ENCODE assay signal across 1 cellular context in the genomic region with DNA sequence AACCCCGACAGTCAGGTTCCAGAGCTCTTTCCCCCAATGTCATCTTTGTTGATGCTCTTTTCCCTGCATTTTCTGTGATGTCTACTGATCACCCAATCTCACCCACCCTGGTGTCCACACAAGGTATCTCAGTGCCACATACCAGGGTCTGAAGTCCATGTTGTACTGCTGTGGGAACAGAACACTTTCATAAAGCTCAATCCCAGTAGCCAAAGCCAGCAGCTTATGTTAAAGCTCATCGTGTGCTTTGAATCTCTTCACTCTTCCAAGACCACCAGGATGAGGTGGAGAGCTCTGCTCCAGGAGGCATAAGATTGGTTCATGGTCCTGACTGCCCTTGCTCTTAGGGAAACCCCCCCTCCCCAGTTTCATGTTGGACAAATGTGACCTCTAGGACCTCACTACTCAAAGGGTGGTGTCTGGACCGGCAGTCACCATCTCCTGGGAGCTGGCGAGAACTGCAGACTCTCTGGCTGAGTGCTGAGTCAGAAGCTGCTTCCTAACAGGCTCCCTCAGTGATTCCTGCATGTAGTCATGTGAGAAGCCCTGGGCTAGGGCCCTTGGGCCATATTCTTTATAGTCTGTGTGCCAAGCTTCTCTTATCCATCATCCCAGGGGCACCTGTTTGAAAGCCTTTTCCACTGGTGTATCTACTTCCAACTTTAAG.
TF ChIP-seq lines count a peak whose summit lies in the region.

No MANE protein-coding gene starts in this region.

TF ChIP-seq in HepG2, 621 proteins besides CTCF, POLR2A, EP300 and RAD21 (continued from another document and continues in another):
- TF ChIP-seq, protein P1, sequence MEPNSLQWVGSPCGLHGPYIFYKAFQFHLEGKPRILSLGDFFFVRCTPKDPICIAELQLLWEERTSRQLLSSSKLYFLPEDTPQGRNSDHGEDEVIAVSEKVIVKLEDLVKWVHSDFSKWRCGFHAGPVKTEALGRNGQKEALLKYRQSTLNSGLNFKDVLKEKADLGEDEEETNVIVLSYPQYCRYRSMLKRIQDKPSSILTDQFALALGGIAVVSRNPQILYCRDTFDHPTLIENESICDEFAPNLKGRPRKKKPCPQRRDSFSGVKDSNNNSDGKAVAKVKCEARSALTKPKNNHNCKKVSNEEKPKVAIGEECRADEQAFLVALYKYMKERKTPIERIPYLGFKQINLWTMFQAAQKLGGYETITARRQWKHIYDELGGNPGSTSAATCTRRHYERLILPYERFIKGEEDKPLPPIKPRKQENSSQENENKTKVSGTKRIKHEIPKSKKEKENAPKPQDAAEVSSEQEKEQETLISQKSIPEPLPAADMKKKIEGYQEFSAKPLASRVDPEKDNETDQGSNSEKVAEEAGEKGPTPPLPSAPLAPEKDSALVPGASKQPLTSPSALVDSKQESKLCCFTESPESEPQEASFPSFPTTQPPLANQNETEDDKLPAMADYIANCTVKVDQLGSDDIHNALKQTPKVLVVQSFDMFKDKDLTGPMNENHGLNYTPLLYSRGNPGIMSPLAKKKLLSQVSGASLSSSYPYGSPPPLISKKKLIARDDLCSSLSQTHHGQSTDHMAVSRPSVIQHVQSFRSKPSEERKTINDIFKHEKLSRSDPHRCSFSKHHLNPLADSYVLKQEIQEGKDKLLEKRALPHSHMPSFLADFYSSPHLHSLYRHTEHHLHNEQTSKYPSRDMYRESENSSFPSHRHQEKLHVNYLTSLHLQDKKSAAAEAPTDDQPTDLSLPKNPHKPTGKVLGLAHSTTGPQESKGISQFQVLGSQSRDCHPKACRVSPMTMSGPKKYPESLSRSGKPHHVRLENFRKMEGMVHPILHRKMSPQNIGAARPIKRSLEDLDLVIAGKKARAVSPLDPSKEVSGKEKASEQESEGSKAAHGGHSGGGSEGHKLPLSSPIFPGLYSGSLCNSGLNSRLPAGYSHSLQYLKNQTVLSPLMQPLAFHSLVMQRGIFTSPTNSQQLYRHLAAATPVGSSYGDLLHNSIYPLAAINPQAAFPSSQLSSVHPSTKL (CRISPR knock-in tag; IDR thresholded peaks at IDR 0.05), result 0 out of 2 replicates have a peak, but pooled peaks have one; percentile 22
- TF ChIP-seq ZNF598 (CRISPR knock-in tag; IDR thresholded peaks at IDR 0.05; ENCODE audit: borderline replicate concordance), result no peak
- TF ChIP-seq CBX1 (IDR thresholded peaks at IDR 0.05; ENCODE audit: low read depth), result no peak
- 0 out of 2 replicates have a peak, but pooled peaks have one; percentile 8 for TF ChIP-seq HHEX (CRISPR knock-in tag; IDR thresholded peaks at IDR 0.05)
- TF ChIP-seq MIER3 (CRISPR knock-in tag; IDR thresholded peaks at IDR 0.05; ENCODE audit: borderline replicate concordance), result no peak
- TF ChIP-seq ZNF225 (CRISPR knock-in tag; IDR thresholded peaks at IDR 0.05), result no peak
- TF ChIP-seq MAFK (conservative IDR thresholded peaks at IDR 0.05 in 1 of 2, IDR thresholded peaks at IDR 0.05 in 1 of 2; ENCODE audit: low read length in 2 of 2), result peak; percentile 50 to 54; a peak in 3 of 4 replicates
- TF ChIP-seq ZNF589 (CRISPR knock-in tag; conservative IDR thresholded peaks at IDR 0.05), result no peak
- no peak for TF ChIP-seq ONECUT2 (CRISPR knock-in tag; IDR thresholded peaks at IDR 0.05)
- peak; percentile 85 for TF ChIP-seq HNF4A (CRISPR knock-in tag; IDR thresholded peaks at IDR 0.05)
- TF ChIP-seq SATB2 (CRISPR knock-in tag; IDR thresholded peaks at IDR 0.05), result no peak
- peak; percentile 19; the same call in 1 of the 2 replicates for TF ChIP-seq ZNF292 (CRISPR knock-in tag; IDR thresholded peaks at IDR 0.05; ENCODE audit: borderline replicate concordance, low read depth)
- TF ChIP-seq SMAD9 (CRISPR knock-in tag; IDR thresholded peaks at IDR 0.05), result no peak
- TF ChIP-seq MAFF (IDR thresholded peaks at IDR 0.05; ENCODE audit: low read depth, low read length), result peak; percentile 39; the same call in 1 of the 2 replicates
- peak; percentile 52; the same call in 1 of the 2 replicates for TF ChIP-seq NCOR1 (IDR thresholded peaks at IDR 0.05; ENCODE audit: borderline replicate concordance, low read length)
- TF ChIP-seq, protein P2, sequence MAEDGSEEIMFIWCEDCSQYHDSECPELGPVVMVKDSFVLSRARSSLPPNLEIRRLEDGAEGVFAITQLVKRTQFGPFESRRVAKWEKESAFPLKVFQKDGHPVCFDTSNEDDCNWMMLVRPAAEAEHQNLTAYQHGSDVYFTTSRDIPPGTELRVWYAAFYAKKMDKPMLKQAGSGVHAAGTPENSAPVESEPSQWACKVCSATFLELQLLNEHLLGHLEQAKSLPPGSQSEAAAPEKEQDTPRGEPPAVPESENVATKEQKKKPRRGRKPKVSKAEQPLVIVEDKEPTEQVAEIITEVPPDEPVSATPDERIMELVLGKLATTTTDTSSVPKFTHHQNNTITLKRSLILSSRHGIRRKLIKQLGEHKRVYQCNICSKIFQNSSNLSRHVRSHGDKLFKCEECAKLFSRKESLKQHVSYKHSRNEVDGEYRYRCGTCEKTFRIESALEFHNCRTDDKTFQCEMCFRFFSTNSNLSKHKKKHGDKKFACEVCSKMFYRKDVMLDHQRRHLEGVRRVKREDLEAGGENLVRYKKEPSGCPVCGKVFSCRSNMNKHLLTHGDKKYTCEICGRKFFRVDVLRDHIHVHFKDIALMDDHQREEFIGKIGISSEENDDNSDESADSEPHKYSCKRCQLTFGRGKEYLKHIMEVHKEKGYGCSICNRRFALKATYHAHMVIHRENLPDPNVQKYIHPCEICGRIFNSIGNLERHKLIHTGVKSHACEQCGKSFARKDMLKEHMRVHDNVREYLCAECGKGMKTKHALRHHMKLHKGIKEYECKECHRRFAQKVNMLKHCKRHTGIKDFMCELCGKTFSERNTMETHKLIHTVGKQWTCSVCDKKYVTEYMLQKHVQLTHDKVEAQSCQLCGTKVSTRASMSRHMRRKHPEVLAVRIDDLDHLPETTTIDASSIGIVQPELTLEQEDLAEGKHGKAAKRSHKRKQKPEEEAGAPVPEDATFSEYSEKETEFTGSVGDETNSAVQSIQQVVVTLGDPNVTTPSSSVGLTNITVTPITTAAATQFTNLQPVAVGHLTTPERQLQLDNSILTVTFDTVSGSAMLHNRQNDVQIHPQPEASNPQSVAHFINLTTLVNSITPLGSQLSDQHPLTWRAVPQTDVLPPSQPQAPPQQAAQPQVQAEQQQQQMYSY (CRISPR knock-in tag; IDR thresholded peaks at IDR 0.05), result no peak
- TF ChIP-seq NR2F1 (CRISPR knock-in tag; IDR thresholded peaks at IDR 0.05), result peak in 1 of 2 experiments; percentile 61; a peak in 1 of 4 replicates
- TF ChIP-seq MBD4 (IDR thresholded peaks at IDR 0.05; ENCODE audit: borderline replicate concordance, low read length), result no peak
- peak; percentile 23 for TF ChIP-seq FOSL2 (CRISPR knock-in tag; IDR thresholded peaks at IDR 0.05)
- no peak for TF ChIP-seq ZNF382 (CRISPR knock-in tag; IDR thresholded peaks at IDR 0.05; ENCODE audit: borderline replicate concordance)
- no peak for TF ChIP-seq ZNF570 (CRISPR knock-in tag; IDR thresholded peaks at IDR 0.05; ENCODE audit: borderline replicate concordance)
- TF ChIP-seq, protein P3, sequence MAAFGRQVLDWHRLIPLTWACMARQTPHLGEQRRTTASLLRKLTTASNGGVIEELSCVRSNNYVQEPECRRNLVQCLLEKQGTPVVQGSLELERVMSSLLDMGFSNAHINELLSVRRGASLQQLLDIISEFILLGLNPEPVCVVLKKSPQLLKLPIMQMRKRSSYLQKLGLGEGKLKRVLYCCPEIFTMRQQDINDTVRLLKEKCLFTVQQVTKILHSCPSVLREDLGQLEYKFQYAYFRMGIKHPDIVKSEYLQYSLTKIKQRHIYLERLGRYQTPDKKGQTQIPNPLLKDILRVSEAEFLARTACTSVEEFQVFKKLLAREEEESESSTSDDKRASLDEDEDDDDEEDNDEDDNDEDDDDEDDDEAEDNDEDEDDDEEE (CRISPR knock-in tag; IDR thresholded peaks at IDR 0.05), result no peak
- no peak for TF ChIP-seq KDM6A (CRISPR knock-in tag; IDR thresholded peaks at IDR 0.05; ENCODE audit: low read depth)
- TF ChIP-seq ZNF230 (CRISPR knock-in tag; IDR thresholded peaks at IDR 0.05), result no peak
- no peak for TF ChIP-seq HNRNPK (IDR thresholded peaks at IDR 0.05; ENCODE audit: low read depth, low read length, poor library complexity, severe bottlenecking)
- TF ChIP-seq TEAD3 (CRISPR knock-in tag; optimal IDR thresholded peaks at IDR 0.05; ENCODE audit: borderline replicate concordance), result peak; percentile 95
- no peak for TF ChIP-seq ZSCAN25 (CRISPR knock-in tag; IDR thresholded peaks at IDR 0.05)
- no peak for TF ChIP-seq NFRKB (IDR thresholded peaks at IDR 0.05)
- no peak for TF ChIP-seq RELA (CRISPR knock-in tag; IDR thresholded peaks at IDR 0.05)
- peak; percentile 70; the same call in 1 of the 2 replicates for TF ChIP-seq ZFP36L1 (CRISPR knock-in tag; IDR thresholded peaks at IDR 0.05)
- TF ChIP-seq ETV5 (CRISPR knock-in tag; IDR thresholded peaks at IDR 0.05; ENCODE audit: borderline replicate concordance), result no peak
- TF ChIP-seq, protein P4, sequence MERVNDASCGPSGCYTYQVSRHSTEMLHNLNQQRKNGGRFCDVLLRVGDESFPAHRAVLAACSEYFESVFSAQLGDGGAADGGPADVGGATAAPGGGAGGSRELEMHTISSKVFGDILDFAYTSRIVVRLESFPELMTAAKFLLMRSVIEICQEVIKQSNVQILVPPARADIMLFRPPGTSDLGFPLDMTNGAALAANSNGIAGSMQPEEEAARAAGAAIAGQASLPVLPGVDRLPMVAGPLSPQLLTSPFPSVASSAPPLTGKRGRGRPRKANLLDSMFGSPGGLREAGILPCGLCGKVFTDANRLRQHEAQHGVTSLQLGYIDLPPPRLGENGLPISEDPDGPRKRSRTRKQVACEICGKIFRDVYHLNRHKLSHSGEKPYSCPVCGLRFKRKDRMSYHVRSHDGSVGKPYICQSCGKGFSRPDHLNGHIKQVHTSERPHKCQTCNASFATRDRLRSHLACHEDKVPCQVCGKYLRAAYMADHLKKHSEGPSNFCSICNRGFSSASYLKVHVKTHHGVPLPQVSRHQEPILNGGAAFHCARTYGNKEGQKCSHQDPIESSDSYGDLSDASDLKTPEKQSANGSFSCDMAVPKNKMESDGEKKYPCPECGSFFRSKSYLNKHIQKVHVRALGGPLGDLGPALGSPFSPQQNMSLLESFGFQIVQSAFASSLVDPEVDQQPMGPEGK (CRISPR knock-in tag; IDR thresholded peaks at IDR 0.05), result 0 out of 2 replicates have a peak, but pooled peaks have one; percentile 10
- no peak for TF ChIP-seq CEBPG (CRISPR knock-in tag; IDR thresholded peaks at IDR 0.05)
- TF ChIP-seq, protein P5, sequence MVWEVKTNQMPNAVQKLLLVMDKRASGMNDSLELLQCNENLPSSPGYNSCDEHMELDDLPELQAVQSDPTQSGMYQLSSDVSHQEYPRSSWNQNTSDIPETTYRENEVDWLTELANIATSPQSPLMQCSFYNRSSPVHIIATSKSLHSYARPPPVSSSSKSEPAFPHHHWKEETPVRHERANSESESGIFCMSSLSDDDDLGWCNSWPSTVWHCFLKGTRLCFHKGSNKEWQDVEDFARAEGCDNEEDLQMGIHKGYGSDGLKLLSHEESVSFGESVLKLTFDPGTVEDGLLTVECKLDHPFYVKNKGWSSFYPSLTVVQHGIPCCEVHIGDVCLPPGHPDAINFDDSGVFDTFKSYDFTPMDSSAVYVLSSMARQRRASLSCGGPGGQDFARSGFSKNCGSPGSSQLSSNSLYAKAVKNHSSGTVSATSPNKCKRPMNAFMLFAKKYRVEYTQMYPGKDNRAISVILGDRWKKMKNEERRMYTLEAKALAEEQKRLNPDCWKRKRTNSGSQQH (CRISPR knock-in tag; IDR thresholded peaks at IDR 0.05; ENCODE audit: low read depth), result peak; percentile 39; the same call in 1 of the 2 replicates
- TF ChIP-seq ZNF83 (CRISPR knock-in tag; IDR thresholded peaks at IDR 0.05; ENCODE audit: borderline replicate concordance), result no peak
- peak; percentile 31 for TF ChIP-seq STAG1 (CRISPR knock-in tag; IDR thresholded peaks at IDR 0.05)
- TF ChIP-seq, protein P6, sequence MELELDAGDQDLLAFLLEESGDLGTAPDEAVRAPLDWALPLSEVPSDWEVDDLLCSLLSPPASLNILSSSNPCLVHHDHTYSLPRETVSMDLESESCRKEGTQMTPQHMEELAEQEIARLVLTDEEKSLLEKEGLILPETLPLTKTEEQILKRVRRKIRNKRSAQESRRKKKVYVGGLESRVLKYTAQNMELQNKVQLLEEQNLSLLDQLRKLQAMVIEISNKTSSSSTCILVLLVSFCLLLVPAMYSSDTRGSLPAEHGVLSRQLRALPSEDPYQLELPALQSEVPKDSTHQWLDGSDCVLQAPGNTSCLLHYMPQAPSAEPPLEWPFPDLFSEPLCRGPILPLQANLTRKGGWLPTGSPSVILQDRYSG (CRISPR knock-in tag; IDR thresholded peaks at IDR 0.05), result no peak
- peak; percentile 54; the same call in 1 of the 2 replicates for TF ChIP-seq GATAD2A (CRISPR knock-in tag; IDR thresholded peaks at IDR 0.05)
- no peak for TF ChIP-seq TARDBP (CRISPR knock-in tag; IDR thresholded peaks at IDR 0.05)
- no peak for TF ChIP-seq ZNF160 (CRISPR knock-in tag; IDR thresholded peaks at IDR 0.05)
- TF ChIP-seq ZFYVE20 (CRISPR knock-in tag; IDR thresholded peaks at IDR 0.05; ENCODE audit: borderline replicate concordance, low read depth), result no peak
- 0 out of 2 replicates have a peak, but pooled peaks have one; percentile 12 for TF ChIP-seq SAP130 (CRISPR knock-in tag; IDR thresholded peaks at IDR 0.05; ENCODE audit: low read depth)
- no peak for TF ChIP-seq ZNF224 (CRISPR knock-in tag; IDR thresholded peaks at IDR 0.05)
- TF ChIP-seq ASH2L (IDR thresholded peaks at IDR 0.05; ENCODE audit: insufficient read length, low read depth, low read length), result peak; percentile 81
- TF ChIP-seq NPAS2 (CRISPR knock-in tag; IDR thresholded peaks at IDR 0.05; ENCODE audit: borderline replicate concordance), result no peak
- TF ChIP-seq ZNF431 (CRISPR knock-in tag; IDR thresholded peaks at IDR 0.05; ENCODE audit: borderline replicate concordance, low read depth), result no peak
- peak; percentile 31; the same call in 1 of the 2 replicates for TF ChIP-seq HNF4G (IDR thresholded peaks at IDR 0.05; ENCODE audit: borderline replicate concordance, low read depth, low read length)
- no peak for TF ChIP-seq HNF4G (CRISPR knock-in tag; IDR thresholded peaks at IDR 0.05; ENCODE audit: borderline replicate concordance, low read depth)
- no peak; the same call in 1 of the 2 replicates for TF ChIP-seq ZNF644 (CRISPR knock-in tag; IDR thresholded peaks at IDR 0.05; ENCODE audit: low read depth)
- no peak for TF ChIP-seq RCOR2 (CRISPR knock-in tag; IDR thresholded peaks at IDR 0.05)
- TF ChIP-seq ZNF441 (CRISPR knock-in tag; IDR thresholded peaks at IDR 0.05; ENCODE audit: borderline replicate concordance), result no peak
- TF ChIP-seq, protein P7, sequence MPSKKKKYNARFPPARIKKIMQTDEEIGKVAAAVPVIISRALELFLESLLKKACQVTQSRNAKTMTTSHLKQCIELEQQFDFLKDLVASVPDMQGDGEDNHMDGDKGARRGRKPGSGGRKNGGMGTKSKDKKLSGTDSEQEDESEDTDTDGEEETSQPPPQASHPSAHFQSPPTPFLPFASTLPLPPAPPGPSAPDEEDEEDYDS (CRISPR knock-in tag; IDR thresholded peaks at IDR 0.05), result no peak
- TF ChIP-seq POLR2G (IDR thresholded peaks at IDR 0.05; ENCODE audit: low read depth, low read length), result 0 out of 2 replicates have a peak, but pooled peaks have one; percentile 23
